ENCODE assay signal across 8 cellular contexts in genomic region chr1:28591708-28592313, GRCh38. TPM values are rescaled to one million over a fixed set of nuclear protein-coding genes. Genes with fewer than 3 reads are reported as not detected.
DNase-seq lines count a peak whose midpoint lies in the region; ATAC-seq and TF ChIP-seq lines count a peak whose summit lies in the region.

TSS of gene RAB42 (plus strand) at chr1:28592265. CDS start at chr1:28592512, 247 bp downstream.

- H3K27ac ChIP-seq in OCI-LY7 (ENCODE audit: low read depth, low read length, poor library complexity, severe bottlenecking), result no peak within 1 kb of the TSS
- H3K27ac ChIP-seq in endodermal cell (ENCODE audit: low read depth, low read length), result no peak within 1 kb of the TSS
- H3K27ac ChIP-seq in muscle layer of duodenum (ENCODE audit: low read length), result no peak within 1 kb of the TSS

- POLR2A ChIA-PET in OCI-LY7 (lab: Charles Lee), result interaction anchor here (1.6 kb wide), 1 partner anchor 9 kb away, joined by 3 read pairs; no protein-coding TSS in a partner anchor

- no peak for ATAC-seq in HG03139 (IDR thresholded peaks at IDR 0.05; ENCODE audit: unreplicated experiment)

- H3K9me3 ChIP-seq in OCI-LY7 (ENCODE audit: low read length) (no peaks in the 10 kb centered on the region), endodermal cell (ENCODE audit: control insufficient read depth, low read length) (no peaks in the 10 kb centered on the region), muscle layer of duodenum (ENCODE audit: control insufficient read depth in 1 of 2, low read length in 2 of 2) (no peaks in the 10 kb centered on the region)

- peaks cover 2% of the 10 kb centered on the region for H3K36me3 Mint-ChIP-seq in endodermal cell (ENCODE audit: low read depth)

- CTCF ChIA-PET in OCI-LY7 (lab: Charles Lee; ENCODE audit: unreplicated experiment), result no interaction called here

- no peaks in the 10 kb centered on the region for H3K9me2 ChIP-seq in OCI-LY7 (ENCODE audit: insufficient read depth, low read length)

- TF ChIP-seq CTCF in OCI-LY7 (conservative IDR thresholded peaks at IDR 0.05; ENCODE audit: low read length), result no peak
- no peak for TF ChIP-seq CTCF in endodermal cell (conservative IDR thresholded peaks at IDR 0.05)

- intact Hi-C loops in OCI-LY7 (cut with micrococcal nuclease; ENCODE audit: unreplicated experiment), result no loop called here

- H3K27ac Mint-ChIP-seq in endodermal cell, result no peak within 1 kb of the TSS

- H3K4me3 ChIP-seq in OCI-LY7 (ENCODE audit: low read depth, low read length, poor library complexity, severe bottlenecking) (no peak within 1 kb of the TSS), endodermal cell (ENCODE audit: low read length) (peak within 1 kb of the TSS; percentile 70), muscle layer of duodenum (ENCODE audit: low read depth in 1 of 2, low read length in 2 of 2) (peak within 1 kb of the TSS; percentile 57 to 66)

- 64 to 78% methylated on average over 5 to 6 of the region's 13 CpGs for WGBS in endodermal cell (ENCODE audit: insufficient coverage in 1 of 2, insufficient read length in 1 of 2), 2 experiments

- H3K27me3 ChIP-seq in endodermal cell (ENCODE audit: control insufficient read depth, insufficient read depth, low read length, poor library complexity, severe bottlenecking) (peaks cover 11% of the 10 kb centered on the region), muscle layer of duodenum (ENCODE audit: low read depth, low read length) (no peaks in the 10 kb centered on the region)

- DNase-seq in stimulated activated CD4-positive, alpha-beta T cell treated with anti-CD3 and anti-CD28 coated beads, Interleukin-15, amount 100 ng/mL, for 24 hours, result peak; percentile 43
- DNase-seq in stimulated activated CD4-positive, alpha-beta T cell treated with anti-CD3 and anti-CD28 coated beads, Interleukin-12 subunit alpha, Interleukin-12 subunit beta, amount 100 ng/mL, for 4 hours, result no peak
- no peak for DNase-seq in OCI-LY7 (ENCODE audit: low spot score)
- DNase-seq in endodermal cell, result peak; percentile 78
- DNase-seq in NCI-H1436 (lab: John Stamatoyannopoulos, UW), result no peak
- no peak for DNase-seq in mucosa of gallbladder (ENCODE audit: low spot score)

- H4K20me1 ChIP-seq in OCI-LY7 (ENCODE audit: insufficient read depth, low read length), result no peaks in the 10 kb centered on the region

- no peaks in the 10 kb centered on the region for H3K9me3 Mint-ChIP-seq in endodermal cell

- H3K4me1 ChIP-seq in OCI-LY7 (ENCODE audit: insufficient read depth, low read length, poor library complexity, severe bottlenecking), result peaks cover 7% of the 10 kb centered on the region
- H3K4me1 ChIP-seq in endodermal cell (ENCODE audit: control insufficient read depth, insufficient read depth, low read length), result no peaks in the 10 kb centered on the region
- H3K4me1 ChIP-seq in muscle layer of duodenum (ENCODE audit: control insufficient read depth in 1 of 2, insufficient read depth in 2 of 2, low read length in 2 of 2), result peaks cover 0 to 5% of the 10 kb centered on the region in 2 donors

- H3K4me3 Mint-ChIP-seq in endodermal cell, result peak within 1 kb of the TSS; percentile 64

- H3K4me1 Mint-ChIP-seq in endodermal cell, result peaks cover 5% of the 10 kb centered on the region

- peaks cover 13% of the 10 kb centered on the region for H3K27me3 Mint-ChIP-seq in endodermal cell (ENCODE audit: insufficient read depth)

- peak within 1 kb of the TSS; percentile 44 for H3K9ac ChIP-seq in endodermal cell (ENCODE audit: extremely low read depth, low read length, poor library complexity, severe bottlenecking)

- H3K4me2 ChIP-seq in OCI-LY7 (ENCODE audit: low read length), result peak within 1 kb of the TSS; percentile 44; the same call in 1 of the 2 replicates

- no TSS peak for BruUV-seq in OCI-LY7 (replicated peaks; lab: Mats Ljungman, UMichigan)

- H3K79me2 ChIP-seq in OCI-LY7 (ENCODE audit: insufficient read depth, low read depth, low read length), result no peaks in the 10 kb centered on the region

- H2AFZ ChIP-seq in OCI-LY7 (ENCODE audit: low read length), result no peak within 1 kb of the TSS

- H3K36me3 ChIP-seq in OCI-LY7 (ENCODE audit: insufficient read depth, low read length) (no peaks in the 10 kb centered on the region), endodermal cell (ENCODE audit: control insufficient read depth, insufficient read depth, low read length) (no peaks in the 10 kb centered on the region), muscle layer of duodenum (ENCODE audit: control insufficient read depth in 1 of 2, insufficient read depth in 2 of 2, low read length in 2 of 2) (no peaks in the 10 kb centered on the region)

RNA-seq across cellular contexts. Expression of gene RAB42, which starts in this region (rescaled TPM):
- not detected in 2 replicates for total RNA-seq in OCI-LY7 (2014; rRNA removed; shearing (Covaris generic))
- not detected in 2 replicates for total RNA-seq in OCI-LY7 (2022)
- total RNA-seq in endodermal cell, result 1 to 10 TPM; 2.1 to 3.0 TPM
- 2.6 TPM for polyA plus RNA-seq in endodermal cell (2013, experiment 1 of 2)
- polyA plus RNA-seq in endodermal cell (2013, experiment 2 of 2), result 3.1 TPM
- 1.8 TPM for total RNA-seq in mucosa of gallbladder

Comparison
In these comparisons a context has a peak if more than half of its experiments do, and no peak if none do; other contexts are left out.
1. DNase-seq: peak in stimulated activated CD4-positive, alpha-beta T cell treated with anti-CD3 and anti-CD28 coated beads, Interleukin-15, amount 100 ng/mL, for 24 hours (single experiment) and endodermal cell (single experiment); none in stimulated activated CD4-positive, alpha-beta T cell treated with anti-CD3 and anti-CD28 coated beads, Interleukin-12 subunit alpha, Interleukin-12 subunit beta, amount 100 ng/mL, for 4 hours (single experiment), OCI-LY7 (single experiment), NCI-H1436 (single experiment) and mucosa of gallbladder (single experiment).